ENCODE assay signal across 1 cellular context in the genomic region with DNA sequence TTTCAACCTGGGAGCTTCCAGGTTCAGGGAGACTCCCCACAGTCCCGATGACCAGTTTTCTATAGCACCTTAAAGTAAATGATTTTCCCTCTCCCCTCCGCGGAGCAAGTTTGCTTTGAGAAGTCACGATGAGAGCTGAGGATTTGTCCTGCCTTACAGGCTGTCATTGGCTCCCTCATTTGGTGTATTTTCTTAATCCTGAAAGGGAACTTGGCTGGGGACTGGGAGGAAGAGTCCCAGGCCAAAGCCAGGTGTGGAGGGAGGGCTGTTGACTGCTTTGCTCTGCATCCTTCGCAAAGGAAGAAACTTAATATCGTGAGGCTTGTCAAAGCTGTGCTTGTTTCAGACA.
TF ChIP-seq lines count a peak whose summit lies in the region.

No MANE protein-coding gene starts in this region.

TF ChIP-seq in H1, 55 proteins besides CTCF, POLR2A, EP300 and RAD21 (continued from another document):
- TF ChIP-seq ZNF274 (IDR thresholded peaks at IDR 0.05; ENCODE audit: borderline replicate concordance, extremely low read depth, low read length) = no peak
